18 cellular contexts compared by ENCODE assay signal in genomic region chr5:74082504-74082903, GRCh38.
"Had no signal": no experiment of that assay in that cellular context is flagged by ENCODE, and none has a peak within 500 bp of the region (broad histone marks: within the 10 kb centered on the region; RNA-seq: fewer than 3 reads in every experiment).

No MANE protein-coding gene starts in this region.

- DNase-seq: activated CD4-positive, alpha-beta T cell treated with anti-CD3 and anti-CD28 coated beads, Interleukin-2, amount 50 U/mL, for 4 hours; activated naive CD4-positive, alpha-beta T cell treated with Interleukin-2 at 50 U/mL for 16 hours; dorsolateral prefrontal cortex; endodermal cell; head of caudate nucleus; midbrain; right cardiac atrium; stimulated activated CD4-positive, alpha-beta T cell treated with anti-CD3 and anti-CD28 coated beads, Interleukin-15, amount 100 ng/mL, for 24 hours; stimulated activated CD4-positive, alpha-beta T cell treated with anti-CD3 and anti-CD28 coated beads, Interleukin-4, amount 100 ng/mL, for 24 hours; stimulated activated naive CD4-positive, alpha-beta T cell treated with Interleukin-2 at 50 U/mL for 16 hours; transverse colon had no signal

- H3K27me3 ChIP-seq: dorsolateral prefrontal cortex, transverse colon, vagina had no signal

- FAIRE-seq: frontal cortex had no signal

- ATAC-seq: activated CD4-positive, CD25-positive, alpha-beta regulatory T cell treated with anti-CD3 and anti-CD28 coated beads, Interleukin-2, amount 50 U/mL, for 24 hours; activated T-helper 17 cell treated with anti-CD3 and anti-CD28 coated beads, Interleukin-2, amount 50 U/mL, for 72 hours; right cardiac atrium had no signal

- H3K27ac ChIP-seq: dorsolateral prefrontal cortex, prostate gland, skin epidermis, transverse colon, vagina had no signal

- H3K9me3 ChIP-seq: prostate gland, transverse colon, vagina had no signal

- H3K36me3 ChIP-seq: prostate gland, transverse colon, vagina had no signal

- H3K4me1 ChIP-seq: transverse colon, vagina had no signal

- H3K4me3 ChIP-seq: dorsolateral prefrontal cortex, lung, prostate gland, skin epidermis, transverse colon, vagina had no signal
